In genomic region chr18:65725421-65726050, GRCh38 we compare ENCODE assay signal across 8 cellular contexts. TPM values are rescaled to one million over a fixed set of nuclear protein-coding genes. Genes with fewer than 3 reads are reported as not detected.
DNase-seq lines count a peak whose midpoint lies in the region; ATAC-seq and TF ChIP-seq lines count a peak whose summit lies in the region.

No MANE protein-coding gene starts in this region.

- no peak overlapping the region for H3K4me3 ChIP-seq in lower lobe of right lung

- H3K27me3 Mint-ChIP-seq in activated CD4-positive, alpha-beta memory T cell treated with anti-CD3 and anti-CD28 coated beads for 36 hours: no peaks in the 10 kb centered on the region

- H3K9me3 ChIP-seq in lower lobe of right lung: no peaks in the 10 kb centered on the region

- CTCF ChIA-PET in GM10248 (lab: Yijun Ruan, JAX): interaction anchor here (0.7 to 1.2 kb wide), 4 partner anchors 22 to 767 kb away, joined by 3 to 6 read pairs (median 4); no protein-coding TSS in a partner anchor
- CTCF ChIA-PET in activated CD4-positive, alpha-beta memory T cell treated with anti-CD3 and anti-CD28 coated beads for 36 hours (lab: Charles Lee): no interaction called here

- no peaks in the 10 kb centered on the region for H3K4me1 ChIP-seq in lower lobe of right lung

- H3K36me3 Mint-ChIP-seq in activated CD4-positive, alpha-beta memory T cell treated with anti-CD3 and anti-CD28 coated beads for 36 hours: no peaks in the 10 kb centered on the region

- H3K4me3 Mint-ChIP-seq in activated CD4-positive, alpha-beta memory T cell treated with anti-CD3 and anti-CD28 coated beads for 36 hours: no peak overlapping the region

- no peaks in the 10 kb centered on the region for H3K4me1 Mint-ChIP-seq in activated CD4-positive, alpha-beta memory T cell treated with anti-CD3 and anti-CD28 coated beads for 36 hours (ENCODE audit: low read depth)

- peak; percentile 25 for TF ChIP-seq CTCF in GM10248 (IDR thresholded peaks at IDR 0.05; ENCODE audit: control extremely low read depth, extremely low read depth, low read depth, missing control alignments)
- TF ChIP-seq CTCF in lower lobe of right lung (IDR thresholded peaks at IDR 0.05): peak; percentile 26

- intact Hi-C loops in lower lobe of right lung (cut with DNase I): no loop called here
- intact Hi-C loops in activated CD4-positive, alpha-beta memory T cell treated with anti-CD3 and anti-CD28 coated beads for 36 hours (cut with micrococcal nuclease): no loop called here

- POLR2A ChIA-PET in GM10248 (lab: Yijun Ruan, JAX): no interaction called here
- POLR2A ChIA-PET in activated CD4-positive, alpha-beta memory T cell treated with anti-CD3 and anti-CD28 coated beads for 36 hours (lab: Charles Lee): no interaction called here

- no peaks in the 10 kb centered on the region for H3K36me3 ChIP-seq in lower lobe of right lung

- H3K9me3 Mint-ChIP-seq in activated CD4-positive, alpha-beta memory T cell treated with anti-CD3 and anti-CD28 coated beads for 36 hours: peaks cover 20% of the 10 kb centered on the region

- H3K27ac Mint-ChIP-seq in activated CD4-positive, alpha-beta memory T cell treated with anti-CD3 and anti-CD28 coated beads for 36 hours: no peak overlapping the region

- DNase-seq in GM10248 (ENCODE audit: extremely low spot score) (no peak), NAMALWA (ENCODE audit: low spot score) (peak; percentile 39), SW480 (ENCODE audit: low spot score) (peak; percentile 13), lower lobe of right lung (no peak), EL (no peak)
- no peak for DNase-seq in activated CD8-positive, alpha-beta memory T cell treated with anti-CD3 and anti-CD28 coated beads for 24 hours
- no peak for DNase-seq in activated CD4-positive, alpha-beta memory T cell treated with anti-CD3 and anti-CD28 coated beads for 36 hours

- no peak overlapping the region for H3K27ac ChIP-seq in lower lobe of right lung

- ATAC-seq in lower lobe of right lung: no peak
- ATAC-seq in HG03571 (IDR thresholded peaks at IDR 0.05; ENCODE audit: unreplicated experiment): no peak

- H3K27me3 ChIP-seq in lower lobe of right lung (ENCODE audit: low read depth): no peaks in the 10 kb centered on the region

RNA-seq across cellular contexts. Expression of gene CDH7, which starts 25.3 kb away (rescaled TPM):
- not detected for total RNA-seq in lower lobe of right lung
- total RNA-seq in activated CD4-positive, alpha-beta memory T cell treated with anti-CD3 and anti-CD28 coated beads for 36 hours: not detected

Comparison
In these comparisons a context has a peak if more than half of its experiments do, and no peak if none do; other contexts are left out.
1. DNase-seq: peak in NAMALWA (single experiment) and SW480 (single experiment); none in GM10248 (single experiment), lower lobe of right lung (single experiment), EL (single experiment), activated CD8-positive, alpha-beta memory T cell treated with anti-CD3 and anti-CD28 coated beads for 24 hours (single experiment) and activated CD4-positive, alpha-beta memory T cell treated with anti-CD3 and anti-CD28 coated beads for 36 hours (single experiment).